In genomic region chr1:151364996-151365395, GRCh38 we compare ENCODE assay signal across 1 cellular context.
TF ChIP-seq lines count a peak whose summit lies in the region.

No MANE protein-coding gene starts in this region.

TF ChIP-seq in GM12878, 131 proteins besides CTCF, POLR2A, EP300 and RAD21:
- TF ChIP-seq PRDM15 (CRISPR knock-in tag; IDR thresholded peaks at IDR 0.05), result no peak
